8 cellular contexts compared by ENCODE assay signal in the genomic region with DNA sequence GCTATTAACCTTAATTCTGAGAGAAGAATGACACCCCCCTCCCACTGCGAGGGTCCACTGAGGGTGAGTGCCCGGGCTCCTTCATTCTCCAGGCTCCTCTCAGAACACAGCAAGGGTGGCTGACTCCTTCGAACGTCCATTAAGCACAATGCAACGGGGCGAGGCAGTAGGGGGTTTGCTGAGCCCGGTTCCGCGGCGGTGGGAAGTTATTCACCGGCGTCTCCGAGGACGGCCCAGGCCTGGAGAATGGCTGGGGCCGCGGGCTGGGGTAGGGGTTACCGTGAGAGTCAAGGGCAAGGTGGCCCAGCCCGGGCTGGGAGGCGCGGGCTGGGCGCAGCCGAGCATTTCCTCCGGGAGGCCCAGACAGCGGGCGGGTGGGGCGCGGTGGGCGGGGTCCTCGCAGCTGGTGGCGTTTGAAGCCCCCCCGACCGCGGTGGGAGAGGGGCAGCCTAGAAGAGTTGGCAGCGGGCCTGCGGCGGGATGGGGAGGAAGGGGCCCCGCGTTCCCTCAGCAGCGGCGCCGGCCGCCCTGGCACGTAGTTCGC. TPM values are rescaled to one million over a fixed set of nuclear protein-coding genes. Genes with fewer than 3 reads are reported as not detected.
DNase-seq lines count a peak whose midpoint lies in the region; ATAC-seq, FAIRE-seq and TF ChIP-seq lines count a peak whose summit lies in the region.

No MANE protein-coding gene starts in this region.

- no peak for TF ChIP-seq RAD21 in H1 (IDR thresholded peaks at IDR 0.05 in 1 of 2, conservative IDR thresholded peaks at IDR 0.05 in 1 of 2; ENCODE audit: low read depth in 2 of 2, low read length in 2 of 2)

- TF ChIP-seq CTCF in A673 (conservative IDR thresholded peaks at IDR 0.05; ENCODE audit: low read depth, low read length) (no peak), H1 (IDR thresholded peaks at IDR 0.05; ENCODE audit: control extremely low read depth in 1 of 3, insufficient read depth in 1 of 3, low read depth in 1 of 3, low read length in 3 of 3) (no peak), mesothelial cell of epicardium (IDR thresholded peaks at IDR 0.05; ENCODE audit: unreplicated experiment) (no peak)

- no peak overlapping the region for H2BK120ac ChIP-seq in H1 (replicated peaks; ENCODE audit: low read depth, low read length)

- peak overlapping the region; percentile 97 for H3K27ac Mint-ChIP-seq in activated CD4-positive, alpha-beta T cell treated with anti-CD3 and anti-CD28 coated beads, Interleukin-2, amount 10 ng/mL, durations not matched to agents 7 days and 5 days
- H3K27ac Mint-ChIP-seq in mesothelial cell of epicardium = peak overlapping the region; percentile 87

- H4K91ac ChIP-seq in H1 (replicated peaks; ENCODE audit: insufficient read length, low read length) = no peak overlapping the region

- TF ChIP-seq EP300 in H1 (IDR thresholded peaks at IDR 0.05; ENCODE audit: borderline replicate concordance in 1 of 2, low read depth in 2 of 2, low read length in 2 of 2) = no peak

- H3K56ac ChIP-seq in H1 (replicated peaks; ENCODE audit: insufficient read length, low read depth, low read length) = peak overlapping the region; percentile 42

- peaks cover 44% of the 10 kb centered on the region for H3K36me3 Mint-ChIP-seq in activated CD4-positive, alpha-beta T cell treated with anti-CD3 and anti-CD28 coated beads, Interleukin-2, amount 10 ng/mL, durations not matched to agents 7 days and 5 days (ENCODE audit: low read depth)
- no peaks in the 10 kb centered on the region for H3K36me3 Mint-ChIP-seq in mesothelial cell of epicardium

- H3K4me1 Mint-ChIP-seq in activated CD4-positive, alpha-beta T cell treated with anti-CD3 and anti-CD28 coated beads, Interleukin-2, amount 10 ng/mL, durations not matched to agents 7 days and 5 days = peaks cover 44% of the 10 kb centered on the region
- H3K4me1 Mint-ChIP-seq in mesothelial cell of epicardium = peaks cover 21% of the 10 kb centered on the region

- intact Hi-C loops in A673 (cut with micrococcal nuclease; ENCODE audit: unreplicated experiment) = loop anchor here (1.0 to 10.0 kb wide), 4 partner anchors 21 to 549 kb away; a partner anchor contains a TSS

- H3K4me3 ChIP-seq in A673 (ENCODE audit: low read depth, low read length, poor library complexity, severe bottlenecking) = peak overlapping the region; percentile 93
- H3K4me3 ChIP-seq in HUES64 (ENCODE audit: low read length) = peak overlapping the region; percentile 78
- H3K4me3 ChIP-seq in H1 (ENCODE audit: extremely low read depth in 1 of 4, insufficient read depth in 2 of 4, low read depth in 3 of 4, low read length in 4 of 4) = peak overlapping the region; percentile 53 to 83 (median 74)

- peak overlapping the region; percentile 86 for H3K4me3 Mint-ChIP-seq in activated CD4-positive, alpha-beta T cell treated with anti-CD3 and anti-CD28 coated beads, Interleukin-2, amount 10 ng/mL, durations not matched to agents 7 days and 5 days
- H3K4me3 Mint-ChIP-seq in mesothelial cell of epicardium = peak overlapping the region; percentile 79

- peak overlapping the region; percentile 17 for H4K5ac ChIP-seq in H1 (ENCODE audit: insufficient read length, low read depth, low read length)

- no peak overlapping the region for H2BK12ac ChIP-seq in H1 (ENCODE audit: low read depth, low read length)

- peak; percentile 7 for ATAC-seq in GM18870 (IDR thresholded peaks at IDR 0.05; ENCODE audit: unreplicated experiment)
- ATAC-seq in stimulated activated naive CD8-positive, alpha-beta T cell treated with anti-CD3 and anti-CD28 coated beads, Interleukin-15, Interleukin-2, amounts not matched to agents 100 U/mL and 50 U/mL, for 24 hours = no peak
- ATAC-seq in GM21360 (IDR thresholded peaks at IDR 0.05; ENCODE audit: unreplicated experiment) = no peak

- peaks cover 3 to 11% of the 10 kb centered on the region in 2 experiments; a peak in 3 of 4 replicates for H3K79me2 ChIP-seq in H1 (ENCODE audit: control insufficient read depth in 1 of 2, insufficient read depth in 2 of 2, low read length in 2 of 2)

- CTCF ChIA-PET in A673 (lab: Charles Lee) (no interaction called here), H1 (lab: Charles Lee; ENCODE audit: partially characterized antibody) (interaction anchor here (3.3 kb wide), 1 partner anchor 13 kb away, joined by 10 read pairs; no protein-coding TSS in a partner anchor)
- CTCF ChIA-PET in activated CD4-positive, alpha-beta T cell treated with anti-CD3 and anti-CD28 coated beads, Interleukin-2, amount 10 ng/mL, durations not matched to agents 7 days and 5 days (lab: Charles Lee) = interaction anchor here (1.0 to 2.5 kb wide), 7 partner anchors 9 to 163 kb away, joined by 3 to 9 read pairs (median 6); no protein-coding TSS in a partner anchor

- WGBS in HUES64 = 1% methylated on average over 44 of the region's 44 CpGs
- 5% methylated on average over 14 of the region's 44 CpGs; no CpG with 5 or more reads in 1 of the 2 experiments for WGBS in H1 (ENCODE audit: extremely low coverage in 1 of 2, insufficient coverage in 1 of 2, insufficient read length in 1 of 2, insufficient replicate concordance in 2 of 2, low coverage in 1 of 2, low lambda C conversion rate in 2 of 2, missing lambda C conversion rate in 1 of 2), 2 experiments

- H3K23ac ChIP-seq in H1 (ENCODE audit: insufficient read length) = no peak overlapping the region

- no peak overlapping the region for H2AFZ ChIP-seq in H1 (ENCODE audit: low read length)

- TF ChIP-seq POLR2A in H1 (IDR thresholded peaks at IDR 0.05; ENCODE audit: control extremely low read depth in 1 of 2, low read depth in 2 of 2, low read length in 2 of 2) = no peak

- peak; percentile 33 for DNase-seq in A673 (ENCODE audit: low spot score)
- DNase-seq in activated CD4-positive, alpha-beta T cell treated with anti-CD3 and anti-CD28 coated beads, Interleukin-2, amount 10 ng/mL, durations not matched to agents 7 days and 5 days = peak; percentile 62
- DNase-seq in H1 (ENCODE audit: low read depth in 1 of 2, low spot score in 2 of 2) = no peak
- peak; percentile 57 to 75 for DNase-seq in mesothelial cell of epicardium (ENCODE audit: low spot score in 2 of 2, unreplicated experiment in 2 of 2)
- peak; percentile 60 for DNase-seq in stimulated activated naive CD8-positive, alpha-beta T cell treated with anti-CD3 and anti-CD28 coated beads, Interleukin-15, Interleukin-2, amounts not matched to agents 100 U/mL and 50 U/mL, for 24 hours

- H3K9ac ChIP-seq in HUES64 (ENCODE audit: low read depth, low read length) (peak overlapping the region; percentile 70), H1 (replicated peaks in 1 of 4; ENCODE audit: extremely low read depth in 1 of 4, low read depth in 3 of 4, low read length in 3 of 4) (peak overlapping the region in 2 of 4 experiments; percentile 46 to 80; a peak in 1 of 7 replicates)

- H3K14ac ChIP-seq in H1 (ENCODE audit: insufficient read length) = no peak overlapping the region

- peaks cover 15% of the 10 kb centered on the region; the same call in 1 of the 2 replicates for H3K23me2 ChIP-seq in H1 (ENCODE audit: low read depth, low read length)

- no peak overlapping the region for H2BK15ac ChIP-seq in H1 (ENCODE audit: low read length)

- peaks cover 4% of the 10 kb centered on the region for H3K4me1 ChIP-seq in A673 (ENCODE audit: insufficient read depth, low read length, poor library complexity, severe bottlenecking)
- peaks cover 16% of the 10 kb centered on the region for H3K4me1 ChIP-seq in HUES64 (ENCODE audit: insufficient read depth, low read length)
- H3K4me1 ChIP-seq in H1 (replicated peaks in 1 of 4; ENCODE audit: control insufficient read depth in 3 of 4, insufficient read depth in 4 of 4, low read length in 3 of 4) = peaks cover 3 to 15% (median 7%) of the 10 kb centered on the region in 4 experiments

- H4K20me1 ChIP-seq in H1 (replicated peaks in 1 of 2; ENCODE audit: control insufficient read depth in 1 of 2, insufficient read depth in 2 of 2, low read length in 2 of 2) = peaks cover 11% of the 10 kb centered on the region in 2 experiments

- peak overlapping the region; percentile 81 to 87 for H3K4me2 ChIP-seq in H1 (ENCODE audit: insufficient read depth in 1 of 2, low read depth in 2 of 2, low read length in 2 of 2)

- H3K36me3 ChIP-seq in A673 (ENCODE audit: insufficient read depth, low read length, poor library complexity, severe bottlenecking) (no peaks in the 10 kb centered on the region), HUES64 (ENCODE audit: insufficient read depth, low read length) (no peaks in the 10 kb centered on the region), H1 (ENCODE audit: control insufficient read depth in 2 of 4, insufficient read depth in 4 of 4, low read length in 3 of 4) (no peaks in the 10 kb centered on the region)

- no peak overlapping the region for H2AK5ac ChIP-seq in H1 (ENCODE audit: low read depth, low read length)

- H4K8ac ChIP-seq in H1 (ENCODE audit: extremely low read depth, insufficient read depth, low read length) = 0 out of 2 replicates have a peak overlapping the region, but pooled peaks have one; percentile 26

- POLR2A ChIA-PET in A673 (lab: Charles Lee; ENCODE audit: low non-redundant PET) (no interaction called here), H1 (lab: Charles Lee; ENCODE audit: partially characterized antibody) (interaction anchor here (0.9 to 2.0 kb wide), 6 partner anchors 14 to 40 kb away, joined by 3 to 7 read pairs (median 4); no protein-coding TSS in a partner anchor)
- POLR2A ChIA-PET in activated CD4-positive, alpha-beta T cell treated with anti-CD3 and anti-CD28 coated beads, Interleukin-2, amount 10 ng/mL, durations not matched to agents 7 days and 5 days (lab: Charles Lee) = interaction anchor here (0.6 to 0.9 kb wide), 2 partner anchors 40 to 110 kb away, joined by 4 to 6 read pairs; no protein-coding TSS in a partner anchor

- peaks cover 11% of the 10 kb centered on the region for H3K79me1 ChIP-seq in H1 (ENCODE audit: low read depth, low read length)

- BruUV-seq in A673 (replicated peaks; lab: Mats Ljungman, UMichigan) = no TSS peak

- H3K9me3 ChIP-seq in A673 (ENCODE audit: low read depth, low read length, poor library complexity, severe bottlenecking) (no peaks in the 10 kb centered on the region), HUES64 (ENCODE audit: insufficient read depth, low read depth, low read length) (0 out of 2 replicates have a peak, but pooled peaks cover 4% of the 10 kb centered on the region), H1 (ENCODE audit: insufficient read depth in 2 of 2, low read depth in 1 of 2, low read length in 1 of 2) (peaks cover 3 to 4% of the 10 kb centered on the region in 2 experiments; a peak in 1 of 4 replicates)

- H3K27me3 ChIP-seq in A673 (replicated peaks; ENCODE audit: insufficient read depth, low read depth, low read length, poor library complexity) (no peaks in the 10 kb centered on the region), HUES64 (ENCODE audit: insufficient read depth, low read length) (peaks cover 25% of the 10 kb centered on the region), H1 (replicated peaks in 1 of 4; ENCODE audit: control insufficient read depth in 3 of 4, extremely low read depth in 1 of 4, insufficient read depth in 3 of 4, low read length in 3 of 4) (peaks cover 0 to 7% (median 3%) of the 10 kb centered on the region in 4 experiments; a peak in 3 of 7 replicates)

- no peak for FAIRE-seq in H1 (lab: Jason Lieb, UNC)

- no peak overlapping the region for H3K4ac ChIP-seq in H1 (replicated peaks; ENCODE audit: insufficient read length, low read depth, low read length)

- peak overlapping the region; percentile 90; the same call in 1 of the 2 replicates for H2BK5ac ChIP-seq in H1 (ENCODE audit: low read depth, low read length)

- no peaks in the 10 kb centered on the region for H3K27me3 Mint-ChIP-seq in activated CD4-positive, alpha-beta T cell treated with anti-CD3 and anti-CD28 coated beads, Interleukin-2, amount 10 ng/mL, durations not matched to agents 7 days and 5 days
- H3K27me3 Mint-ChIP-seq in mesothelial cell of epicardium (ENCODE audit: low read depth) = peaks cover 5% of the 10 kb centered on the region

- H3K18ac ChIP-seq in H1 (ENCODE audit: extremely low read depth, low read length) = peak overlapping the region; percentile 51

- H2BK20ac ChIP-seq in H1 (ENCODE audit: low read length) = no peak overlapping the region

- peaks cover 8% of the 10 kb centered on the region for H3K9me3 Mint-ChIP-seq in activated CD4-positive, alpha-beta T cell treated with anti-CD3 and anti-CD28 coated beads, Interleukin-2, amount 10 ng/mL, durations not matched to agents 7 days and 5 days
- peaks cover 5% of the 10 kb centered on the region for H3K9me3 Mint-ChIP-seq in mesothelial cell of epicardium

- H3K27ac ChIP-seq in A673 (ENCODE audit: low read depth, low read length, poor library complexity, severe bottlenecking) = peak overlapping the region; percentile 95
- peak overlapping the region; percentile 86; the same call in 1 of the 2 replicates for H3K27ac ChIP-seq in HUES64 (ENCODE audit: low read depth, low read length)
- peak overlapping the region; percentile 55; the same call in 1 of the 2 replicates for H3K27ac ChIP-seq in H1 (ENCODE audit: low read depth, low read length)

RNA-seq across cellular contexts. Expression of a gene that starts 1.1 kb away (rescaled TPM):
- total RNA-seq in A673 (2021) (22.1 and 23.5 TPM in 2 replicates), mesothelial cell of epicardium (26.9 to 29.5 TPM (median 28.1 TPM) in 3 replicates)
- polyA plus RNA-seq in HUES64 (2013, experiment 1 of 2) = 27.7 TPM
- polyA plus RNA-seq in HUES64 (2013, experiment 2 of 2) = 33.5 TPM
- total RNA-seq in activated CD4-positive, alpha-beta T cell treated with anti-CD3 and anti-CD28 coated beads, Interleukin-2, amount 10 ng/mL, durations not matched to agents 7 days and 5 days = 100 to 1,000 TPM; 235 to 264 TPM
- total RNA-seq in H1 (2021; fragmentation: NEBNext Ultra II Directional; extraction: Animal tissue kit (Norgen Biotek cat#: 25700)) = 32.4 and 33.4 TPM in 2 replicates
- polyA plus RNA-seq in H1 (2011; rRNA removed) = 15.7 and 18.3 TPM in 2 replicates
- 16.2 TPM for polyA plus RNA-seq in H1 (2011; cell fraction: cytosol; rRNA removed)
- polyA plus RNA-seq in H1 (2011; cell fraction: nucleus; rRNA removed) = 17.3 TPM
- 21.5 to 39.3 TPM (median 24.4 TPM) in 4 replicates for polyA plus RNA-seq in H1 (2012, experiment 1 of 2)
- polyA plus RNA-seq in H1 (2012, experiment 2 of 2) = 13.0 TPM
- 34.5 TPM for polyA plus RNA-seq in H1 (2013, experiment 1 of 2)
- 37.8 TPM for polyA plus RNA-seq in H1 (2013, experiment 2 of 2)
- 15.4 and 21.4 TPM in 2 replicates for polyA minus RNA-seq in H1 (2011; rRNA and poly(A)+ RNA removed)
- 21.7 TPM for polyA minus RNA-seq in H1 (2011; cell fraction: cytosol; rRNA and poly(A)+ RNA removed)
- polyA minus RNA-seq in H1 (2011; cell fraction: nucleus; rRNA and poly(A)+ RNA removed) = 10.9 TPM

Comparison
In these comparisons a context has a peak if more than half of its experiments do, and no peak if none do; other contexts are left out.
1. DNase-seq: peak in A673 (single experiment), activated CD4-positive, alpha-beta T cell treated with anti-CD3 and anti-CD28 coated beads, Interleukin-2, amount 10 ng/mL, durations not matched to agents 7 days and 5 days (single experiment), mesothelial cell of epicardium (2 of 2) and stimulated activated naive CD8-positive, alpha-beta T cell treated with anti-CD3 and anti-CD28 coated beads, Interleukin-15, Interleukin-2, amounts not matched to agents 100 U/mL and 50 U/mL, for 24 hours (single experiment); none in H1 (0 of 2).
2. Peak in every context shown above with its lines, with median percentiles within 50 percentile points of each other: H3K27ac ChIP-seq and H3K4me3 ChIP-seq.